In genomic region chr7:30206942-30207341, GRCh38 we compare ENCODE assay signal across 21 cellular contexts.
DNase-seq lines count a peak whose midpoint lies in the region; ATAC-seq, FAIRE-seq and TF ChIP-seq lines count a peak whose summit lies in the region.
"Had no signal": no experiment of that assay in that cellular context is flagged by ENCODE, and none has a peak within 500 bp of the region (broad histone marks: within the 10 kb centered on the region; RNA-seq: fewer than 3 reads in every experiment).

No MANE protein-coding gene starts in this region.

- H3K4me2 ChIP-seq in HepG2 (ENCODE audit: low read depth, low read length) (peak overlapping the region; percentile 65), astrocyte (ENCODE audit: low read length) (peak overlapping the region; percentile 61)

- H3K9me3 ChIP-seq in HepG2 (ENCODE audit: low read length) (no peaks in the 10 kb centered on the region), right lobe of liver (no peaks in the 10 kb centered on the region), astrocyte (ENCODE audit: insufficient read depth, low read depth, low read length) (no peaks in the 10 kb centered on the region), esophagus muscularis mucosa (no peaks in the 10 kb centered on the region), vagina (no peaks in the 10 kb centered on the region), left lung (no peaks in the 10 kb centered on the region)
- H3K9me3 ChIP-seq: colonic mucosa had no signal

- H4K20me1 ChIP-seq in HepG2 (ENCODE audit: insufficient read depth, low read length) (no peaks in the 10 kb centered on the region), astrocyte (ENCODE audit: insufficient read depth, low read length) (no peaks in the 10 kb centered on the region)

- no peak overlapping the region for H3K4me3 Mint-ChIP-seq in astrocyte (ENCODE audit: unreplicated experiment)
- H3K4me3 Mint-ChIP-seq in naive thymus-derived CD8-positive, alpha-beta T cell, result no peak overlapping the region

- peaks cover 5% of the 10 kb centered on the region for H3K27me3 Mint-ChIP-seq in astrocyte (ENCODE audit: low read depth, unreplicated experiment)
- peaks cover 0 to 4% (median 0%) of the 10 kb centered on the region in 5 donors for H3K27me3 Mint-ChIP-seq in naive thymus-derived CD8-positive, alpha-beta T cell

- H3K79me2 ChIP-seq in HepG2 (ENCODE audit: insufficient read depth, low read length), result no peaks in the 10 kb centered on the region
- no peaks in the 10 kb centered on the region for H3K79me2 ChIP-seq in astrocyte (ENCODE audit: insufficient read depth, low read length)

- H3K4me1 ChIP-seq in HepG2 (ENCODE audit: insufficient read depth, low read length) (peaks cover 18% of the 10 kb centered on the region), right lobe of liver (no peaks in the 10 kb centered on the region), astrocyte (ENCODE audit: insufficient read depth, low read length) (peaks cover 9% of the 10 kb centered on the region), esophagus muscularis mucosa (peaks cover 0 to 20% (median 13%) of the 10 kb centered on the region in 4 donors), vagina (no peaks in the 10 kb centered on the region), left lung (no peaks in the 10 kb centered on the region)
- H3K4me1 ChIP-seq: colonic mucosa had no signal

- peaks cover 15% of the 10 kb centered on the region for H3K4me1 Mint-ChIP-seq in astrocyte (ENCODE audit: low read depth, unreplicated experiment)
- peaks cover 0 to 2% (median 0%) of the 10 kb centered on the region in 4 donors for H3K4me1 Mint-ChIP-seq in naive thymus-derived CD8-positive, alpha-beta T cell

- POLR2A ChIA-PET in HepG2 (lab: Yijun Ruan, JAX), result no interaction called here
- POLR2A ChIA-PET in naive thymus-derived CD8-positive, alpha-beta T cell (lab: Charles Lee), result no interaction called here

- TF ChIP-seq CTCF in HepG2 (CRISPR knock-in tag; IDR thresholded peaks at IDR 0.05) (no peak), right lobe of liver (IDR thresholded peaks at IDR 0.05) (no peak), astrocyte (IDR thresholded peaks at IDR 0.05; ENCODE audit: insufficient read depth, low read depth, low read length) (no peak), esophagus muscularis mucosa (IDR thresholded peaks at IDR 0.05) (no peak), vagina (IDR thresholded peaks at IDR 0.05) (no peak), left lung (IDR thresholded peaks at IDR 0.05) (no peak)

- TF ChIP-seq POLR2A in HepG2 (IDR thresholded peaks at IDR 0.05; ENCODE audit: insufficient read depth in 1 of 2, low read depth in 2 of 2, low read length in 2 of 2) (no peak), right lobe of liver (IDR thresholded peaks at IDR 0.05) (no peak), esophagus muscularis mucosa (IDR thresholded peaks at IDR 0.05; ENCODE audit: low read depth) (no peak), vagina (IDR thresholded peaks at IDR 0.05) (no peak)

- BruUV-seq in HepG2 (replicated peaks; lab: Mats Ljungman, UMichigan), result no TSS peak

- CTCF ChIA-PET in HepG2 (lab: Yijun Ruan, JAX; ENCODE audit: low intra/inter-chr PET ratio, low total read pairs), result no interaction called here

- no peak for TF ChIP-seq EP300 in HepG2 (IDR thresholded peaks at IDR 0.05; ENCODE audit: low read depth in 2 of 2, low read length in 2 of 2)
- TF ChIP-seq EP300 in HepG2 (CRISPR knock-in tag; IDR thresholded peaks at IDR 0.05; ENCODE audit: borderline replicate concordance), result no peak
- no peak for TF ChIP-seq EP300 in esophagus muscularis mucosa (IDR thresholded peaks at IDR 0.05)

- H3K27ac Mint-ChIP-seq in astrocyte (ENCODE audit: unreplicated experiment), result peak overlapping the region; percentile 76
- H3K27ac Mint-ChIP-seq in naive thymus-derived CD8-positive, alpha-beta T cell, result peak overlapping the region in 1 of 10 donors; percentile 31

- H3K9ac ChIP-seq in HepG2 (ENCODE audit: insufficient read depth, low read depth, low read length), result no peak overlapping the region
- H3K9ac ChIP-seq in astrocyte (ENCODE audit: low read length), result no peak overlapping the region

- no peak for TF ChIP-seq RAD21 in HepG2 (CRISPR knock-in tag; IDR thresholded peaks at IDR 0.05)

- H2AFZ ChIP-seq in HepG2 (ENCODE audit: low read length) (no peak overlapping the region), astrocyte (ENCODE audit: low read depth, low read length) (peak overlapping the region; percentile 50)

- in situ Hi-C loops in HepG2 (cut with HindIII; ENCODE audit: extremely low pct_ligation_motif_present, low pct_unique_long_range_greater_than_20kb), result no loop called here

- H3K27me3 ChIP-seq in HepG2 (ENCODE audit: control insufficient read depth in 1 of 2, insufficient read depth in 2 of 2, low read length in 2 of 2) (peaks cover 2 to 14% of the 10 kb centered on the region in 2 experiments; a peak in 2 of 5 replicates), right lobe of liver (no peaks in the 10 kb centered on the region), astrocyte (ENCODE audit: insufficient read depth, low read length) (peaks cover 2% of the 10 kb centered on the region), esophagus muscularis mucosa (no peaks in the 10 kb centered on the region), vagina (no peaks in the 10 kb centered on the region), left lung (no peaks in the 10 kb centered on the region)
- H3K27me3 ChIP-seq: colonic mucosa had no signal

- intact Hi-C loops in HepG2 (cut with micrococcal nuclease; ENCODE audit: unreplicated experiment), result no loop called here
- intact Hi-C loops in right lobe of liver (cut with DNase I), result no loop called here
- intact Hi-C loops in esophagus muscularis mucosa (cut with DNase I), result no loop called here
- intact Hi-C loops in vagina (cut with DNase I), result no loop called here
- intact Hi-C loops in left lung (cut with DNase I), result no loop called here

- ATAC-seq in HepG2 (peak; percentile 56), right lobe of liver (no peak), left lung (no peak)
- ATAC-seq in naive thymus-derived CD8-positive, alpha-beta T cell, result no peak
- ATAC-seq: left colon, Right ventricle myocardium inferior had no signal

- 23% methylated on average over 8 of the region's 8 CpGs for WGBS in HepG2 (ENCODE audit: low lambda C conversion rate)
- 78% methylated on average over 8 of the region's 8 CpGs for WGBS in right lobe of liver (ENCODE audit: insufficient coverage, low coverage, low lambda C conversion rate, missing lambda C conversion rate)
- WGBS in esophagus muscularis mucosa, result 81% methylated on average over 8 of the region's 8 CpGs

- FAIRE-seq in HepG2 (lab: Jason Lieb, UNC), result no peak
- FAIRE-seq in astrocyte (lab: Jason Lieb, UNC), result no peak
- FAIRE-seq: GM12891 had no signal

- H3K36me3 Mint-ChIP-seq in astrocyte (ENCODE audit: low read depth, unreplicated experiment), result no peaks in the 10 kb centered on the region
- H3K36me3 Mint-ChIP-seq in naive thymus-derived CD8-positive, alpha-beta T cell, result no peaks in the 10 kb centered on the region

- H3K9me3 Mint-ChIP-seq in astrocyte (ENCODE audit: unreplicated experiment), result no peaks in the 10 kb centered on the region
- H3K9me3 Mint-ChIP-seq in naive thymus-derived CD8-positive, alpha-beta T cell, result no peaks in the 10 kb centered on the region

- H3K4me3 ChIP-seq in HepG2 (replicated peaks in 1 of 3; ENCODE audit: insufficient read depth in 1 of 3, low read depth in 2 of 3, low read length in 3 of 3) (peak overlapping the region in 2 of 3 experiments; percentile 14 to 35; a peak in 2 of 6 replicates), right lobe of liver (no peak overlapping the region), astrocyte (ENCODE audit: insufficient read depth, low read depth, low read length) (no peak overlapping the region), esophagus muscularis mucosa (no peak overlapping the region), vagina (no peak overlapping the region), left lung (no peak overlapping the region)
- H3K4me3 ChIP-seq: colonic mucosa had no signal

- H3K27ac ChIP-seq in HepG2 (ENCODE audit: extremely low read length, insufficient read depth, low read length), result no peak overlapping the region
- H3K27ac ChIP-seq in right lobe of liver, result no peak overlapping the region
- peak overlapping the region; percentile 46 for H3K27ac ChIP-seq in astrocyte (ENCODE audit: low read depth, low read length)
- H3K27ac ChIP-seq in esophagus muscularis mucosa (replicated peaks in 1 of 4), result no peak overlapping the region
- H3K27ac ChIP-seq in vagina, result no peak overlapping the region
- no peak overlapping the region for H3K27ac ChIP-seq in left lung
- H3K27ac ChIP-seq: C4-2B, colonic mucosa, VCaP had no signal

- DNase-seq in HepG2 (ENCODE audit: low spot score) (no peak), right lobe of liver (no peak), astrocyte (ENCODE audit: low read depth) (peak; percentile 2), esophagus muscularis mucosa (ENCODE audit: extremely low spot score) (peak; percentile 80), vagina (ENCODE audit: extremely low spot score in 2 of 2) (peak; percentile 58 to 69), left lung (no peak)
- no peak for DNase-seq in naive thymus-derived CD8-positive, alpha-beta T cell
- no peak for DNase-seq in NK-92 treated with Interleukin-12 subunit alpha and Interleukin-12 subunit beta, amount 100 ng/mL, for 24 hours (lab: John Stamatoyannopoulos, UW)
- DNase-seq: activated naive CD4-positive, alpha-beta T cell treated with anti-CD3 and anti-CD28 coated beads, Interleukin-2, amount 50 U/mL, for 16 hours; activated T-cell treated with anti-CD3 and anti-CD28 coated beads, Interleukin-2, amount 50 U/mL, for 48 hours; colonic mucosa; foreskin melanocyte; left colon; MV-4-11; NCI-H187; NCI-H345; T-helper 1 cell had no signal

- no peaks in the 10 kb centered on the region for H3K36me3 ChIP-seq in HepG2 (replicated peaks in 1 of 2; ENCODE audit: control insufficient read depth in 1 of 2, insufficient read depth in 2 of 2, low read length in 2 of 2)
- H3K36me3 ChIP-seq in right lobe of liver, result no peaks in the 10 kb centered on the region
- H3K36me3 ChIP-seq in astrocyte (ENCODE audit: insufficient read depth, low read length), result no peaks in the 10 kb centered on the region
- H3K36me3 ChIP-seq in esophagus muscularis mucosa, result no peaks in the 10 kb centered on the region
- H3K36me3 ChIP-seq in vagina, result no peaks in the 10 kb centered on the region
- no peaks in the 10 kb centered on the region for H3K36me3 ChIP-seq in left lung
- H3K36me3 ChIP-seq: colonic mucosa had no signal

TF ChIP-seq in HepG2, 621 proteins besides CTCF, POLR2A, EP300 and RAD21 (continues in another document):
- TF ChIP-seq ZNF280B (CRISPR knock-in tag; IDR thresholded peaks at IDR 0.05; ENCODE audit: borderline replicate concordance) (no peak), JUN (CRISPR knock-in tag; IDR thresholded peaks at IDR 0.05) (no peak)

Comparison
In these comparisons a context has a peak if more than half of its experiments do, and no peak if none do; other contexts are left out.
1. H3K4me3 ChIP-seq: peak in HepG2 (2 of 3); none in right lobe of liver (0 of 3), astrocyte (single experiment), esophagus muscularis mucosa (0 of 4), vagina (0 of 2) and left lung (0 of 2).
2. DNase-seq: peak in astrocyte (single experiment), esophagus muscularis mucosa (single experiment) and vagina (2 of 2); none in HepG2 (single experiment), right lobe of liver (0 of 3), naive thymus-derived CD8-positive, alpha-beta T cell (0 of 10), left lung (0 of 2) and NK-92 treated with Interleukin-12 subunit alpha and Interleukin-12 subunit beta, amount 100 ng/mL, for 24 hours (single experiment).